Comparison of ENCODE assay signal across 8 cellular contexts in genomic region chr2:216777637-216778273, GRCh38.
DNase-seq lines count a peak whose midpoint lies in the region; ATAC-seq and TF ChIP-seq lines count a peak whose summit lies in the region.

No MANE protein-coding gene starts in this region.

- no peak overlapping the region for H3K9ac ChIP-seq in liver (ENCODE audit: low read depth in 1 of 2, low read length in 2 of 2)

- no peaks in the 10 kb centered on the region for H3K9me3 ChIP-seq in liver (ENCODE audit: control insufficient read depth in 4 of 4, low read length in 3 of 4)

- DNase-seq in activated T-cell treated with anti-CD3 and anti-CD28 coated beads for 48 hours (ENCODE audit: low read depth) (peak; percentile 4), activated T-cell treated with anti-CD3 and anti-CD28 coated beads for 4 hours (no peak), NCI-H82 treated with DMSO at 0.1 percent for 48 hours (lab: John Stamatoyannopoulos, UW; ENCODE audit: unreplicated experiment) (peak; percentile 87), astrocyte of the hippocampus (ENCODE audit: low read depth, low spot score) (peak; percentile 30), putamen (ENCODE audit: low spot score) (no peak)

- H3K4me3 ChIP-seq in liver (ENCODE audit: low read depth in 1 of 3, low read length in 3 of 3), result no peak overlapping the region

- H3K4me1 ChIP-seq in liver (ENCODE audit: control insufficient read depth in 4 of 4, insufficient read depth in 4 of 4, low read length in 3 of 4), result no peaks in the 10 kb centered on the region

- peak; percentile 89 for TF ChIP-seq CTCF in liver (IDR thresholded peaks at IDR 0.05; ENCODE audit: low read depth, low read length, missing input control)

- WGBS in liver, result 65% methylated on average over 9 of the region's 9 CpGs

- peak; percentile 94 for ATAC-seq in GM21526 (IDR thresholded peaks at IDR 0.05; ENCODE audit: low FRiP score, unreplicated experiment)
- peak; percentile 85 for ATAC-seq in HG03575 (IDR thresholded peaks at IDR 0.05; ENCODE audit: extremely low read depth, insufficient number of reproducible peaks, low FRiP score, unreplicated experiment)

- H3K27ac ChIP-seq in liver (ENCODE audit: low read depth in 1 of 2, low read length in 2 of 2), result no peak overlapping the region

- peak; percentile 98 for TF ChIP-seq RAD21 in liver (IDR thresholded peaks at IDR 0.05)

- peaks cover 0 to 2% (median 0%) of the 10 kb centered on the region in 4 donors for H3K27me3 ChIP-seq in liver (ENCODE audit: control insufficient read depth in 4 of 4, insufficient read depth in 4 of 4, low read length in 3 of 4)

- no peaks in the 10 kb centered on the region for H3K36me3 ChIP-seq in liver (ENCODE audit: control insufficient read depth in 4 of 4, insufficient read depth in 3 of 4, low read depth in 1 of 4, low read length in 3 of 4)

TF ChIP-seq in liver, 16 proteins besides CTCF, POLR2A, EP300 and RAD21:
- TF ChIP-seq FOXA1 (IDR thresholded peaks at IDR 0.05), result peak; percentile 10
- TF ChIP-seq HNF4A (conservative IDR thresholded peaks at IDR 0.05), result peak in 1 of 2 donors; percentile 32
- TF ChIP-seq RXRA (IDR thresholded peaks at IDR 0.05), result peak; percentile 21 to 23
- no peak for TF ChIP-seq HNF4G (IDR thresholded peaks at IDR 0.05)
TF ChIP-seq in liver: peak in this region for 3.

Comparison
In these comparisons a context has a peak if more than half of its experiments do, and no peak if none do; other contexts are left out.
1. DNase-seq: peak in activated T-cell treated with anti-CD3 and anti-CD28 coated beads for 48 hours (single experiment), NCI-H82 treated with DMSO at 0.1 percent for 48 hours (single experiment) and astrocyte of the hippocampus (single experiment); none in activated T-cell treated with anti-CD3 and anti-CD28 coated beads for 4 hours (single experiment) and putamen (single experiment).